8 cellular contexts compared by ENCODE assay signal in the genomic region with DNA sequence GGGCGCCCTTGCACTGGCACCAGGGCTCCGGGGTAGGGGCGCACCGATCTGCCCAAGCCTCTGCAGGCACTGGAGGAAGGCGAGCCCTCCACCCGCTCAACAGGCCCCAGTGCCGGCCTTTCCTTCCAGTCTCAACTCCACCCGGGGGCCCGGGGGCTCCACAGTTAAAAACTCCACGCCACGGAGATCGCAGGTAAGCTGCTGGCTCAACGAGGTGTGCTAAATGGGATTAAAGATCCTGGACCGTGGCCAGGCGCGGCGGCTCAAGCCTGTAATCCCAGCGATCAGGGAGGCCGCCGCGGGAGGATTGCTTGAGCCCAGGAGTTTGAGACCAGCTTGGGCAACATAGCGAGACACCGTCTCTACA. TPM values are rescaled to one million over a fixed set of nuclear protein-coding genes. Genes with fewer than 3 reads are reported as not detected.
DNase-seq lines count a peak whose midpoint lies in the region; ATAC-seq and TF ChIP-seq lines count a peak whose summit lies in the region.

No MANE protein-coding gene starts in this region.

- TF ChIP-seq POLR2A in adrenal gland (IDR thresholded peaks at IDR 0.05) = no peak

- no peaks in the 10 kb centered on the region for H3K9me3 Mint-ChIP-seq in activated CD4-positive, alpha-beta T cell treated with anti-CD3 and anti-CD28 coated beads for 36 hours (ENCODE audit: low read depth)

- peak overlapping the region; percentile 93 for H3K27ac Mint-ChIP-seq in activated CD4-positive, alpha-beta T cell treated with anti-CD3 and anti-CD28 coated beads for 36 hours

- peak overlapping the region; percentile 94 for H3K4me3 Mint-ChIP-seq in activated CD4-positive, alpha-beta T cell treated with anti-CD3 and anti-CD28 coated beads for 36 hours

- ATAC-seq in activated CD4-positive, alpha-beta T cell treated with anti-CD3 and anti-CD28 coated beads for 36 hours = no peak
- ATAC-seq in HG02938 (IDR thresholded peaks at IDR 0.05; ENCODE audit: unreplicated experiment) = no peak

- no peaks in the 10 kb centered on the region for H3K27me3 ChIP-seq in adrenal gland
- H3K27me3 ChIP-seq in layer of hippocampus (ENCODE audit: control insufficient read depth, insufficient read depth, low read length) = no peaks in the 10 kb centered on the region

- peaks cover 7 to 20% of the 10 kb centered on the region in 2 donors for H3K4me1 ChIP-seq in adrenal gland (replicated peaks in 1 of 2)

- POLR2A ChIA-PET in activated CD4-positive, alpha-beta T cell treated with anti-CD3 and anti-CD28 coated beads for 36 hours (lab: Charles Lee) = no interaction called here

- peaks cover 39% of the 10 kb centered on the region for H3K4me1 Mint-ChIP-seq in activated CD4-positive, alpha-beta T cell treated with anti-CD3 and anti-CD28 coated beads for 36 hours

- CTCF ChIA-PET in activated CD4-positive, alpha-beta T cell treated with anti-CD3 and anti-CD28 coated beads for 36 hours (lab: Charles Lee) = no interaction called here

- H3K9me3 ChIP-seq in adrenal gland (replicated peaks in 1 of 3) = no peaks in the 10 kb centered on the region

- peak overlapping the region in 1 of 4 donors; percentile 96 for H3K4me3 ChIP-seq in adrenal gland

- 80 to 86% (median 84%) methylated on average over 2 to 23 of the region's 23 CpGs for WGBS in adrenal gland, 4 donors

- in situ Hi-C loops in ACHN (cut with HindIII; ENCODE audit: low pct_ligation_motif_present, low pct_unique_long_range_greater_than_20kb, low sequenced_read_pairs) = no loop called here

- peaks cover 0 to 17% of the 10 kb centered on the region in 2 donors for H3K36me3 ChIP-seq in adrenal gland (replicated peaks in 1 of 2)

- intact Hi-C loops in activated CD4-positive, alpha-beta T cell treated with anti-CD3 and anti-CD28 coated beads for 36 hours (cut with DNase I, micrococcal nuclease) = loop anchor here (1.0 to 10.0 kb wide), 10 partner anchors 61 to 779 kb away; a partner anchor contains a TSS
- intact Hi-C loops in adrenal gland (cut with DNase I) = loop anchor here in 1 of 2 donors (10.0 kb wide), 1 partner anchor 754 kb away; no protein-coding TSS in a partner anchor

- H3K27ac ChIP-seq in adrenal gland (peak overlapping the region in 4 of 5 donors; percentile 68 to 95 (median 82)), layer of hippocampus (ENCODE audit: low read depth, low read length) (peak overlapping the region; percentile 84), substantia nigra (ENCODE audit: low read depth, low read length, poor library complexity, severe bottlenecking) (peak overlapping the region; percentile 87)

- DNase-seq in activated CD4-positive, alpha-beta T cell treated with anti-CD3 and anti-CD28 coated beads for 36 hours = no peak
- DNase-seq in activated CD4-positive, alpha-beta T cell treated with anti-CD3 and anti-CD28 coated beads, Interleukin-2, amount 50 U/mL, for 4 hours = no peak
- DNase-seq in adrenal gland (peak in 6 of 7 donors; percentile 18 to 63 (median 29)), substantia nigra (lab: John Stamatoyannopoulos, UW) (peak in 2 of 49 donors; percentile 41 to 50), ACHN (no peak), NCI-H2029 treated with DMSO at 0.1 percent for 48 hours (lab: John Stamatoyannopoulos, UW) (no peak)

- TF ChIP-seq CTCF in adrenal gland (IDR thresholded peaks at IDR 0.05) = no peak

- peaks cover 33% of the 10 kb centered on the region for H3K36me3 Mint-ChIP-seq in activated CD4-positive, alpha-beta T cell treated with anti-CD3 and anti-CD28 coated beads for 36 hours (ENCODE audit: low read depth)

- H3K27me3 Mint-ChIP-seq in activated CD4-positive, alpha-beta T cell treated with anti-CD3 and anti-CD28 coated beads for 36 hours = no peaks in the 10 kb centered on the region

RNA-seq across cellular contexts. Expression of a gene that starts 0.5 kb away (rescaled TPM):
- total RNA-seq in activated CD4-positive, alpha-beta T cell treated with anti-CD3 and anti-CD28 coated beads for 36 hours = 1 to 10 TPM; 1.5 to 1.6 TPM
- 1 to 10 TPM in 1 of 8 donors, under 1 TPM in 5, not detected in 2; 0.23 to 1.0 (median 0.45) TPM for total RNA-seq in adrenal gland
- under 1 TPM; 0.27 to 0.40 (median 0.35) TPM for polyA plus RNA-seq in adrenal gland

RNA-seq across cellular contexts. Expression of a gene that starts 0.6 kb away (rescaled TPM):
- 10 to 100 TPM; 64.0 to 66.7 TPM for total RNA-seq in activated CD4-positive, alpha-beta T cell treated with anti-CD3 and anti-CD28 coated beads for 36 hours
- total RNA-seq in adrenal gland = 10 to 100 TPM in 7 of 8 donors, 1 to 10 TPM in 1; 7.0 to 18.6 (median 16.2) TPM
- polyA plus RNA-seq in adrenal gland = 10 to 100 TPM in 1 of 3 donors, 1 to 10 TPM in 2; 5.7 to 12.5 (median 9.0) TPM

Comparison
In these comparisons a context has a peak if more than half of its experiments do, and no peak if none do; other contexts are left out.
1. DNase-seq: peak in adrenal gland (6 of 7); none in activated CD4-positive, alpha-beta T cell treated with anti-CD3 and anti-CD28 coated beads for 36 hours (single experiment), activated CD4-positive, alpha-beta T cell treated with anti-CD3 and anti-CD28 coated beads, Interleukin-2, amount 50 U/mL, for 4 hours (0 of 2), ACHN (single experiment) and NCI-H2029 treated with DMSO at 0.1 percent for 48 hours (single experiment).
2. Peak in every context shown above with its lines, with median percentiles within 50 percentile points of each other: H3K27ac ChIP-seq.